Comparison of ENCODE assay signal across 8 cellular contexts in the genomic region with DNA sequence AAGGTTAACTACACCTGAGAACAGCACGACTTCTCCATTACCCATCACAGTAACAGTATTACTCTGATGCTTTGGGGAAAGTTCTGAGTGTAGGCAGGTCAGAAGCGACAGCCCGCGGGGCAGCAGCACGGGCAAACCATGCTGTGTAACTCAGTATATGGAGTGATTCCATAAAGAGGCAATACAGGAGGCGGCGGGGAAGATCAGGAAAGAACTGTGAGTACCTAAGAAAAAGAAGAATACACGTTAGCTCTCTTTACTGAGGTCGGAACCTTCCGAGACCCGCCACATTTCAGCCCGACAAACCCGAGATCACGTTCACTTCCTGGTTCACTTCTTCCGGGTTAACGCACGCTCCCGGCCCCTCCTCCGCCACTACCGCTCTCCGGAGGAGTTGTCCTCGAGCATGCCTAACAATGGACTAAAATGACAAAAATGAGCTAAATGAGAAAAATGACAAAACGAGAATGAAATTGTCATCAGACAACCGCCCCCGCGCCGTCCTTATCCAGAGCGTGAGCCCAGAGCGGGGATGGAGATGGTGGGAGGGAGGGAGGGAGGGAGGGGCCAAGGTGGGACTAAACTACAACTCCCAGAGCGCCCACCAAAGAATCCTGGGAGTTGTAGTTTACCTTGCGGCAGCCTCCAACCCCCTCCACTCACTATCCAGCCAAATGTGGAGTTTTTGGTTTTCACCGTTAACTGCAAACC. TPM values are rescaled to one million over a fixed set of nuclear protein-coding genes. Genes with fewer than 3 reads are reported as not detected.
DNase-seq lines count a peak whose midpoint lies in the region; ATAC-seq and TF ChIP-seq lines count a peak whose summit lies in the region.

A gene with protein sequence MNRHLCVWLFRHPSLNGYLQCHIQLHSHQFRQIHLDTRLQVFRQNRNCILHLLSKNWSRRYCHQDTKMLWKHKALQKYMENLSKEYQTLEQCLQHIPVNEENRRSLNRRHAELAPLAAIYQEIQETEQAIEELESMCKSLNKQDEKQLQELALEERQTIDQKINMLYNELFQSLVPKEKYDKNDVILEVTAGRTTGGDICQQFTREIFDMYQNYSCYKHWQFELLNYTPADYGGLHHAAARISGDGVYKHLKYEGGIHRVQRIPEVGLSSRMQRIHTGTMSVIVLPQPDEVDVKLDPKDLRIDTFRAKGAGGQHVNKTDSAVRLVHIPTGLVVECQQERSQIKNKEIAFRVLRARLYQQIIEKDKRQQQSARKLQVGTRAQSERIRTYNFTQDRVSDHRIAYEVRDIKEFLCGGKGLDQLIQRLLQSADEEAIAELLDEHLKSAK (minus strand): TSS at position 316 of the 711 bp plus-strand sequence. CDS start 2,669 bp downstream, outside the sequence.

- DNase-seq in C1 segment of cervical spinal cord (lab: John Stamatoyannopoulos, UW), result peak; percentile 22 to 94 (median 84)
- DNase-seq in NCI-H526 treated with DMSO at 0.1 percent for 48 hours (lab: John Stamatoyannopoulos, UW), result peak; percentile 88
- peak; percentile 65 to 76 for DNase-seq in activated CD4-positive, alpha-beta T cell treated with anti-CD3 and anti-CD28 coated beads, Interleukin-2, amount 50 U/mL, for 24 hours (ENCODE audit: low read depth in 1 of 2, low spot score in 1 of 2)
- peak; percentile 78 for DNase-seq in dermis blood vessel endothelial cell
- DNase-seq in right lobe of liver, result peak; percentile 80 to 86 (median 85)
- DNase-seq in stimulated activated CD4-positive, alpha-beta T cell treated with anti-CD3 and anti-CD28 coated beads, Interleukin-4, amount 100 ng/mL, for 4 hours, result peak; percentile 71 to 81

- TF ChIP-seq POLR2A in right lobe of liver (IDR thresholded peaks at IDR 0.05), result peak; percentile 28

- no peak for TF ChIP-seq CTCF in right lobe of liver (IDR thresholded peaks at IDR 0.05)

- H3K27me3 ChIP-seq in right lobe of liver, result no peaks in the 10 kb centered on the region

- peak within 1 kb of the TSS; percentile 48 to 69 (median 64) for H3K4me3 ChIP-seq in right lobe of liver

- 0% methylated on average over 32 of the region's 32 CpGs for WGBS in right lobe of liver (ENCODE audit: insufficient coverage, low coverage, low lambda C conversion rate, missing lambda C conversion rate)

- peak within 1 kb of the TSS; percentile 13 to 58 (median 52) for H3K27ac ChIP-seq in right lobe of liver

- H3K9me3 ChIP-seq in right lobe of liver, result peaks cover 0 to 3% (median 0%) of the 10 kb centered on the region in 4 donors

- intact Hi-C loops in right lobe of liver (cut with DNase I), result no loop called here

- H3K4me1 ChIP-seq in right lobe of liver, result peaks cover 0 to 16% (median 0%) of the 10 kb centered on the region in 4 donors

- H3K36me3 ChIP-seq in right lobe of liver, result no peaks in the 10 kb centered on the region

- ATAC-seq in GM19351 (IDR thresholded peaks at IDR 0.05; ENCODE audit: unreplicated experiment) (peak; percentile 91), HG03520 (IDR thresholded peaks at IDR 0.05; ENCODE audit: unreplicated experiment) (peak; percentile 91), right lobe of liver (peak; percentile 90 to 96 (median 95))

RNA-seq across cellular contexts. Expression of the gene that starts here (rescaled TPM):
- total RNA-seq in dermis blood vessel endothelial cell (11.7 and 14.5 TPM in 2 replicates), right lobe of liver (10 to 100 TPM in 1 of 6 experiments, 1 to 10 TPM in 5; 6.0 to 10.5 (median 7.4) TPM)

Comparison
In these comparisons a context has a peak if more than half of its experiments do, and no peak if none do; other contexts are left out.
1. Peak in every context shown above with its lines: DNase-seq, ATAC-seq, H3K4me3 ChIP-seq and H3K27ac ChIP-seq.